In the genomic region with DNA sequence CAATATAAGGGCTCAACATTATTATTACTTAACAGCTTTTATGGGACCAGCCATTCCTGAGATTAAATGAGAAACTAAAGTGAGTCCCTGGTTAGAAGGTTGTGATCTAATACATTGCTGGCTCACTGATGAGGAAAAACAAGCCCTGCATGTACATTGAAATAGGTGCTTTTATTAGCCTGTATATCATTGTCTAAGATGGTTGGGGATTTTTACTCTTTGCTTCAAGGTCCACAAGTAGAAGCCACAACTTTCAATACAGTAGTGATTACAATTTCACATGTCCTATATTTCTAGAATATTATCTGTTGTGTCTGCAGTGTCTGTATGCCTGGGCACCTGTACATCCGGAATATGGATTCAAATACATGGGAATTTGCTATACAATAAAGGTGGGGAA, we compare ENCODE assay signal across 17 cellular contexts.
DNase-seq lines count a peak whose midpoint lies in the region; ATAC-seq and TF ChIP-seq lines count a peak whose summit lies in the region.
"Had no signal": no experiment of that assay in that cellular context is flagged by ENCODE, and none has a peak within 500 bp of the region (broad histone marks: within the 10 kb centered on the region; RNA-seq: fewer than 3 reads in every experiment).

No MANE protein-coding gene starts in this region.

- DNase-seq in GM06990 (ENCODE audit: extremely low read depth, insufficient read length) (peak; percentile 6), NCI-H1105 treated with DMSO at 0.1 percent for 48 hours (lab: John Stamatoyannopoulos, UW) (no peak), NCI-H1417 treated with DMSO at 0.1 percent for 48 hours (lab: John Stamatoyannopoulos, UW) (no peak)
- DNase-seq in activated naive CD4-positive, alpha-beta T cell treated with anti-CD3 and anti-CD28 coated beads, Interleukin-2, amount 50 U/mL, for 16 hours = no peak
- DNase-seq in activated CD4-positive, alpha-beta T cell treated with anti-CD3 and anti-CD28 coated beads, Interleukin-2, amount 50 U/mL, for 48 hours = no peak
- DNase-seq: activated CD4-positive, alpha-beta T cell treated with anti-CD3 and anti-CD28 coated beads for 4 hours; activated T-cell treated with anti-CD3 and anti-CD28 coated beads, Interleukin-2, amount 50 U/mL, for 48 hours; Caco-2; dermis blood vessel endothelial cell; H9; NCI-H1436 treated with DMSO at 0.1 percent for 48 hours; NCI-H510A treated with DMSO at 0.1 percent for 48 hours; spleen; trophoblast cell had no signal

- ATAC-seq in GM19351 (IDR thresholded peaks at IDR 0.05; ENCODE audit: unreplicated experiment) = peak; percentile 69
- peak; percentile 94 for ATAC-seq in HG02610 (IDR thresholded peaks at IDR 0.05; ENCODE audit: unreplicated experiment)
- peak; percentile 83 for ATAC-seq in HG03196 (IDR thresholded peaks at IDR 0.05; ENCODE audit: unreplicated experiment)

- H3K36me3 ChIP-seq in GM06990 (ENCODE audit: control insufficient read depth, insufficient read depth, low read length) = no peaks in the 10 kb centered on the region
- H3K36me3 ChIP-seq: spleen had no signal

- TF ChIP-seq CTCF in GM06990 (IDR thresholded peaks at IDR 0.05; ENCODE audit: insufficient read depth, low read length, poor library complexity, severe bottlenecking) = no peak

- no peak overlapping the region for H3K4me3 ChIP-seq in GM06990 (replicated peaks; ENCODE audit: low read depth, low read length)
- H3K4me3 ChIP-seq: spleen had no signal

- H3K27me3 ChIP-seq in GM06990 (replicated peaks; ENCODE audit: control insufficient read depth, insufficient read depth, low read length) = no peaks in the 10 kb centered on the region
- H3K27me3 ChIP-seq: spleen had no signal
